Comparison of ENCODE assay signal across 1 cellular context in genomic region chr17:30831663-30832437, GRCh38.
TF ChIP-seq lines count a peak whose summit lies in the region.

A gene with protein sequence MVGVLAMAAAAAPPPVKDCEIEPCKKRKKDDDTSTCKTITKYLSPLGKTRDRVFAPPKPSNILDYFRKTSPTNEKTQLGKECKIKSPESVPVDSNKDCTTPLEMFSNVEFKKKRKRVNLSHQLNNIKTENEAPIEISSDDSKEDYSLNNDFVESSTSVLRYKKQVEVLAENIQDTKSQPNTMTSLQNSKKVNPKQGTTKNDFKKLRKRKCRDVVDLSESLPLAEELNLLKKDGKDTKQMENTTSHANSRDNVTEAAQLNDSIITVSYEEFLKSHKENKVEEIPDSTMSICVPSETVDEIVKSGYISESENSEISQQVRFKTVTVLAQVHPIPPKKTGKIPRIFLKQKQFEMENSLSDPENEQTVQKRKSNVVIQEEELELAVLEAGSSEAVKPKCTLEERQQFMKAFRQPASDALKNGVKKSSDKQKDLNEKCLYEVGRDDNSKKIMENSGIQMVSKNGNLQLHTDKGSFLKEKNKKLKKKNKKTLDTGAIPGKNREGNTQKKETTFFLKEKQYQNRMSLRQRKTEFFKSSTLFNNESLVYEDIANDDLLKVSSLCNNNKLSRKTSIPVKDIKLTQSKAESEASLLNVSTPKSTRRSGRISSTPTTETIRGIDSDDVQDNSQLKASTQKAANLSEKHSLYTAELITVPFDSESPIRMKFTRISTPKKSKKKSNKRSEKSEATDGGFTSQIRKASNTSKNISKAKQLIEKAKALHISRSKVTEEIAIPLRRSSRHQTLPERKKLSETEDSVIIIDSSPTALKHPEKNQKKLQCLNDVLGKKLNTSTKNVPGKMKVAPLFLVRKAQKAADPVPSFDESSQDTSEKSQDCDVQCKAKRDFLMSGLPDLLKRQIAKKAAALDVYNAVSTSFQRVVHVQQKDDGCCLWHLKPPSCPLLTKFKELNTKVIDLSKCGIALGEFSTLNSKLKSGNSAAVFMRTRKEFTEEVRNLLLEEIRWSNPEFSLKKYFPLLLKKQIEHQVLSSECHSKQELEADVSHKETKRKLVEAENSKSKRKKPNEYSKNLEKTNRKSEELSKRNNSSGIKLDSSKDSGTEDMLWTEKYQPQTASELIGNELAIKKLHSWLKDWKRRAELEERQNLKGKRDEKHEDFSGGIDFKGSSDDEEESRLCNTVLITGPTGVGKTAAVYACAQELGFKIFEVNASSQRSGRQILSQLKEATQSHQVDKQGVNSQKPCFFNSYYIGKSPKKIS (N-terminal part only) (plus strand): TSS chr17:30831966. CDS start chr17:30832348, 382 bp downstream.

TF ChIP-seq in K562, 482 proteins besides CTCF, POLR2A, EP300 and RAD21 (continued from another document and continues in another):
- TF ChIP-seq, protein P1, sequence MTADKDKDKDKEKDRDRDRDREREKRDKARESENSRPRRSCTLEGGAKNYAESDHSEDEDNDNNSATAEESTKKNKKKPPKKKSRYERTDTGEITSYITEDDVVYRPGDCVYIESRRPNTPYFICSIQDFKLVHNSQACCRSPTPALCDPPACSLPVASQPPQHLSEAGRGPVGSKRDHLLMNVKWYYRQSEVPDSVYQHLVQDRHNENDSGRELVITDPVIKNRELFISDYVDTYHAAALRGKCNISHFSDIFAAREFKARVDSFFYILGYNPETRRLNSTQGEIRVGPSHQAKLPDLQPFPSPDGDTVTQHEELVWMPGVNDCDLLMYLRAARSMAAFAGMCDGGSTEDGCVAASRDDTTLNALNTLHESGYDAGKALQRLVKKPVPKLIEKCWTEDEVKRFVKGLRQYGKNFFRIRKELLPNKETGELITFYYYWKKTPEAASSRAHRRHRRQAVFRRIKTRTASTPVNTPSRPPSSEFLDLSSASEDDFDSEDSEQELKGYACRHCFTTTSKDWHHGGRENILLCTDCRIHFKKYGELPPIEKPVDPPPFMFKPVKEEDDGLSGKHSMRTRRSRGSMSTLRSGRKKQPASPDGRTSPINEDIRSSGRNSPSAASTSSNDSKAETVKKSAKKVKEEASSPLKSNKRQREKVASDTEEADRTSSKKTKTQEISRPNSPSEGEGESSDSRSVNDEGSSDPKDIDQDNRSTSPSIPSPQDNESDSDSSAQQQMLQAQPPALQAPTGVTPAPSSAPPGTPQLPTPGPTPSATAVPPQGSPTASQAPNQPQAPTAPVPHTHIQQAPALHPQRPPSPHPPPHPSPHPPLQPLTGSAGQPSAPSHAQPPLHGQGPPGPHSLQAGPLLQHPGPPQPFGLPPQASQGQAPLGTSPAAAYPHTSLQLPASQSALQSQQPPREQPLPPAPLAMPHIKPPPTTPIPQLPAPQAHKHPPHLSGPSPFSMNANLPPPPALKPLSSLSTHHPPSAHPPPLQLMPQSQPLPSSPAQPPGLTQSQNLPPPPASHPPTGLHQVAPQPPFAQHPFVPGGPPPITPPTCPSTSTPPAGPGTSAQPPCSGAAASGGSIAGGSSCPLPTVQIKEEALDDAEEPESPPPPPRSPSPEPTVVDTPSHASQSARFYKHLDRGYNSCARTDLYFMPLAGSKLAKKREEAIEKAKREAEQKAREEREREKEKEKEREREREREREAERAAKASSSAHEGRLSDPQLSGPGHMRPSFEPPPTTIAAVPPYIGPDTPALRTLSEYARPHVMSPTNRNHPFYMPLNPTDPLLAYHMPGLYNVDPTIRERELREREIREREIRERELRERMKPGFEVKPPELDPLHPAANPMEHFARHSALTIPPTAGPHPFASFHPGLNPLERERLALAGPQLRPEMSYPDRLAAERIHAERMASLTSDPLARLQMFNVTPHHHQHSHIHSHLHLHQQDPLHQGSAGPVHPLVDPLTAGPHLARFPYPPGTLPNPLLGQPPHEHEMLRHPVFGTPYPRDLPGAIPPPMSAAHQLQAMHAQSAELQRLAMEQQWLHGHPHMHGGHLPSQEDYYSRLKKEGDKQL (CRISPR knock-in tag; IDR thresholded peaks at IDR 0.05; ENCODE audit: borderline replicate concordance), result no peak
- TF ChIP-seq, protein P2, sequence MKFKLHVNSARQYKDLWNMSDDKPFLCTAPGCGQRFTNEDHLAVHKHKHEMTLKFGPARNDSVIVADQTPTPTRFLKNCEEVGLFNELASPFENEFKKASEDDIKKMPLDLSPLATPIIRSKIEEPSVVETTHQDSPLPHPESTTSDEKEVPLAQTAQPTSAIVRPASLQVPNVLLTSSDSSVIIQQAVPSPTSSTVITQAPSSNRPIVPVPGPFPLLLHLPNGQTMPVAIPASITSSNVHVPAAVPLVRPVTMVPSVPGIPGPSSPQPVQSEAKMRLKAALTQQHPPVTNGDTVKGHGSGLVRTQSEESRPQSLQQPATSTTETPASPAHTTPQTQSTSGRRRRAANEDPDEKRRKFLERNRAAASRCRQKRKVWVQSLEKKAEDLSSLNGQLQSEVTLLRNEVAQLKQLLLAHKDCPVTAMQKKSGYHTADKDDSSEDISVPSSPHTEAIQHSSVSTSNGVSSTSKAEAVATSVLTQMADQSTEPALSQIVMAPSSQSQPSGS (CRISPR knock-in tag; IDR thresholded peaks at IDR 0.05), result no peak
- TF ChIP-seq KDM2B (CRISPR knock-in tag; IDR thresholded peaks at IDR 0.05) (no peak), ZNF518B (CRISPR knock-in tag; IDR thresholded peaks at IDR 0.05) (no peak), MAFK (IDR thresholded peaks at IDR 0.05; ENCODE audit: low read length) (no peak), JUND (IDR thresholded peaks at IDR 0.05; ENCODE audit: borderline replicate concordance, low read depth, low read length) (peak; percentile 56; the same call in 1 of the 2 replicates), JUND (tag; IDR thresholded peaks at IDR 0.05; ENCODE audit: borderline replicate concordance, low read depth, low read length) (no peak), TOE1 (IDR thresholded peaks at IDR 0.05; ENCODE audit: borderline replicate concordance) (peak; percentile 85), TOE1 (CRISPR knock-in tag; IDR thresholded peaks at IDR 0.05; ENCODE audit: borderline replicate concordance, low read depth) (no peak), RB1 (IDR thresholded peaks at IDR 0.05; ENCODE audit: low read depth) (peak; percentile 94), ETV5 (CRISPR knock-in tag; IDR thresholded peaks at IDR 0.05; ENCODE audit: low read depth) (no peak; the same call in 1 of the 2 replicates), ZNF12 (CRISPR knock-in tag; IDR thresholded peaks at IDR 0.05) (no peak), POLR2AphosphoS5 (IDR thresholded peaks at IDR 0.05; ENCODE audit: control insufficient read depth, insufficient read depth, low read depth, low read length) (peak; percentile 60), RBM15 (IDR thresholded peaks at IDR 0.05; ENCODE audit: insufficient read depth, low read length) (no peak), POLR2B (IDR thresholded peaks at IDR 0.05; ENCODE audit: low read depth, partially characterized antibody) (peak; percentile 75), FOXA3 (CRISPR knock-in tag; conservative IDR thresholded peaks at IDR 0.05 in 1 of 2, IDR thresholded peaks at IDR 0.05 in 1 of 2) (peak in 1 of 2 experiments; percentile 62; a peak in 1 of 4 replicates), NELFE (IDR thresholded peaks at IDR 0.05; ENCODE audit: insufficient read depth, insufficient read length) (no peak), KDM5B (IDR thresholded peaks at IDR 0.05; ENCODE audit: insufficient replicate concordance, low read depth, low read length) (peak; percentile 67), ZNF57 (CRISPR knock-in tag; IDR thresholded peaks at IDR 0.05) (no peak), PHF8 (IDR thresholded peaks at IDR 0.05; ENCODE audit: borderline replicate concordance, low read length) (peak; percentile 91), SMARCB1 (IDR thresholded peaks at IDR 0.05; ENCODE audit: insufficient read length, low read depth) (no peak), SAFB (IDR thresholded peaks at IDR 0.05; ENCODE audit: borderline replicate concordance, low read depth, low read length) (no peak), RFX1 (IDR thresholded peaks at IDR 0.05) (no peak), SMAD4 (CRISPR knock-in tag; conservative IDR thresholded peaks at IDR 0.05) (no peak), NFIC (IDR thresholded peaks at IDR 0.05) (no peak; the same call in 1 of the 2 replicates), E2F3 (CRISPR knock-in tag; IDR thresholded peaks at IDR 0.05) (peak; percentile 95), SAP30 (IDR thresholded peaks at IDR 0.05; ENCODE audit: borderline replicate concordance, insufficient read depth, low read depth, low read length, poor library complexity, severe bottlenecking) (peak; percentile 92), BCL6 (CRISPR knock-in tag; IDR thresholded peaks at IDR 0.05) (no peak), ZNF696 (CRISPR knock-in tag; conservative IDR thresholded peaks at IDR 0.05) (no peak), SLC30A9 (CRISPR knock-in tag; IDR thresholded peaks at IDR 0.05) (no peak), HNRNPL (IDR thresholded peaks at IDR 0.05; ENCODE audit: low read depth, low read length) (no peak), ZNF212 (CRISPR knock-in tag; IDR thresholded peaks at IDR 0.05) (no peak), LCOR (CRISPR knock-in tag; IDR thresholded peaks at IDR 0.05) (no peak), TBL1XR1 (IDR thresholded peaks at IDR 0.05; ENCODE audit: low read length in 2 of 2) (no peak), TEAD4 (IDR thresholded peaks at IDR 0.05; ENCODE audit: low read length) (peak; percentile 29; the same call in 1 of the 2 replicates), TEAD4 (CRISPR knock-in tag; IDR thresholded peaks at IDR 0.05; ENCODE audit: borderline replicate concordance) (no peak), HMGN3 (IDR thresholded peaks at IDR 0.05; ENCODE audit: borderline replicate concordance, extremely low read depth, insufficient read length, low read depth, low read length) (peak; percentile 40), TEAD1 (CRISPR knock-in tag; IDR thresholded peaks at IDR 0.05) (peak in 1 of 2 experiments; percentile 79; a peak in 2 of 4 replicates), AFF4 (CRISPR knock-in tag; IDR thresholded peaks at IDR 0.05) (no peak), HDAC2 (IDR thresholded peaks at IDR 0.05) (peak; percentile 29; the same call in 1 of the 2 replicates), ZNF354B (CRISPR knock-in tag; IDR thresholded peaks at IDR 0.05) (no peak)
- TF ChIP-seq, protein P3, sequence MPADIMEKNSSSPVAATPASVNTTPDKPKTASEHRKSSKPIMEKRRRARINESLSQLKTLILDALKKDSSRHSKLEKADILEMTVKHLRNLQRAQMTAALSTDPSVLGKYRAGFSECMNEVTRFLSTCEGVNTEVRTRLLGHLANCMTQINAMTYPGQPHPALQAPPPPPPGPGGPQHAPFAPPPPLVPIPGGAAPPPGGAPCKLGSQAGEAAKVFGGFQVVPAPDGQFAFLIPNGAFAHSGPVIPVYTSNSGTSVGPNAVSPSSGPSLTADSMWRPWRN (IDR thresholded peaks at IDR 0.05; ENCODE audit: low read depth), result no peak
- TF ChIP-seq, protein P4, sequence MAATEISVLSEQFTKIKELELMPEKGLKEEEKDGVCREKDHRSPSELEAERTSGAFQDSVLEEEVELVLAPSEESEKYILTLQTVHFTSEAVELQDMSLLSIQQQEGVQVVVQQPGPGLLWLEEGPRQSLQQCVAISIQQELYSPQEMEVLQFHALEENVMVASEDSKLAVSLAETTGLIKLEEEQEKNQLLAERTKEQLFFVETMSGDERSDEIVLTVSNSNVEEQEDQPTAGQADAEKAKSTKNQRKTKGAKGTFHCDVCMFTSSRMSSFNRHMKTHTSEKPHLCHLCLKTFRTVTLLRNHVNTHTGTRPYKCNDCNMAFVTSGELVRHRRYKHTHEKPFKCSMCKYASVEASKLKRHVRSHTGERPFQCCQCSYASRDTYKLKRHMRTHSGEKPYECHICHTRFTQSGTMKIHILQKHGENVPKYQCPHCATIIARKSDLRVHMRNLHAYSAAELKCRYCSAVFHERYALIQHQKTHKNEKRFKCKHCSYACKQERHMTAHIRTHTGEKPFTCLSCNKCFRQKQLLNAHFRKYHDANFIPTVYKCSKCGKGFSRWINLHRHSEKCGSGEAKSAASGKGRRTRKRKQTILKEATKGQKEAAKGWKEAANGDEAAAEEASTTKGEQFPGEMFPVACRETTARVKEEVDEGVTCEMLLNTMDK (IDR thresholded peaks at IDR 0.05; ENCODE audit: borderline replicate concordance, insufficient read depth, low read depth, low read length, poor library complexity, severe bottlenecking), result no peak
